8 cellular contexts compared by ENCODE assay signal in the genomic region with DNA sequence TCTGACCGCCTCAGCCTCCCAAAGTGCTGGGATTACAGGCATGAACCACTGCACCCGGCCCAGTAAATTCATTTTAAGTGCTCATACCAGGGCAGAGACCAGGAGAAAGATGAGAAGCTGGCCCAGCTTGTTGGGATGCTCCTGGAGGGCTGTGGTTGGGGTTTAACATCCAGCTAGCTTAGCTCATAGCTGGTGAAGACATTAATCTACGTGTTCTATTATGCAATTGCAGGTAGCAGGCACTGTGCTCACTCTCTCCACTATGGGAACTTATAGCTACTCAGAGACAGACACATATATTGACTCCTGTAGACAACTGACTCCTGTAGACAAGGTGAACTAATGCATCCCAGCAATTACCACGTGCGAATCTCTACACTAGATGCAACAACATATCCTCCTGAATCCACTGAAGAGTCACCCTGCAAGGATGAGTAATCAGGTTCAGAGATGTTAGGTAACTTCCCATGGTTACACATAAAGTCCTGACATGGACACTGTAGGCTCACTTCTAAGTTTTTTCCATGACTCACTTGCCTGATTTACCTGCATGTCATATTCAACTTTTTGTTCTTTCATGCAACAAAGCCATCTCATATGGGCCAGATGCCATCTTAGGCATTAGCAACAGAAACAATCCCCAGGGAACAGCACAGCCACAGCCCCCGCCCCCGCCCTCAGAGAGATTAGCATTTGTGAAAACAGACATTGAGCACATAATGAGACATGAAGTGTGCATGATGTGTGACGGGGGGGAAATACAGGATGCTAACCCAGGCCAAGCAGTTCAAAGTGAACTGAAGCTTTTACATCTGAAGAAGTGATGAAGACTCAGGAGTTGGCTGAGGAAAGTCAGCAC. TPM values are rescaled to one million over a fixed set of nuclear protein-coding genes. Genes with fewer than 3 reads are reported as not detected.
DNase-seq lines count a peak whose midpoint lies in the region; ATAC-seq and TF ChIP-seq lines count a peak whose summit lies in the region.

No MANE protein-coding gene starts in this region.

- peak; percentile 53 for DNase-seq in stimulated activated naive CD4-positive, alpha-beta T cell treated with Interleukin-2 at 50 U/mL for 16 hours (lab: John Stamatoyannopoulos, UW)
- DNase-seq in stimulated activated naive CD4-positive, alpha-beta T cell (lab: John Stamatoyannopoulos, UW): no peak
- peak; percentile 81 for DNase-seq in activated naive CD4-positive, alpha-beta T cell treated with anti-CD3 and anti-CD28 coated beads for 36 hours
- DNase-seq in stimulated activated CD4-positive, alpha-beta T cell treated with anti-CD3 and anti-CD28 coated beads, Interleukin-12 subunit alpha, Interleukin-12 subunit beta, amount 100 ng/mL, for 24 hours (ENCODE audit: low read depth in 2 of 2): peak; percentile 31 to 41
- DNase-seq in MM.1S (no peak), pons (ENCODE audit: low spot score) (no peak), NCI-H1417 treated with DMSO at 0.1 percent for 48 hours (lab: John Stamatoyannopoulos, UW) (no peak)

- no peak overlapping the region for H3K9ac ChIP-seq in MM.1S (ENCODE audit: low read length)

- peak; percentile 55 for ATAC-seq in HG03520 (IDR thresholded peaks at IDR 0.05; ENCODE audit: unreplicated experiment)

- peaks cover 4% of the 10 kb centered on the region; the same call in 1 of the 2 replicates for H3K36me3 ChIP-seq in MM.1S (replicated peaks; ENCODE audit: insufficient read depth, low read length)

- H3K27me3 ChIP-seq in MM.1S (replicated peaks; ENCODE audit: insufficient read depth, low read length): no peaks in the 10 kb centered on the region

- no peak for TF ChIP-seq CTCF in MM.1S (IDR thresholded peaks at IDR 0.05; ENCODE audit: low read length)

- no peaks in the 10 kb centered on the region for H4K20me1 ChIP-seq in MM.1S (ENCODE audit: insufficient read depth, low read length)

- H3K27ac ChIP-seq in MM.1S (ENCODE audit: low read length): no peak overlapping the region

- H3K27me3 Mint-ChIP-seq in activated naive CD4-positive, alpha-beta T cell treated with anti-CD3 and anti-CD28 coated beads for 36 hours (ENCODE audit: low read depth): peaks cover 3% of the 10 kb centered on the region

- intact Hi-C loops in activated naive CD4-positive, alpha-beta T cell treated with anti-CD3 and anti-CD28 coated beads for 36 hours (cut with micrococcal nuclease): loop anchor here (1.0 to 5.0 kb wide), 13 partner anchors 19 to 528 kb away; a partner anchor contains a TSS

- no peaks in the 10 kb centered on the region for H3K4me1 ChIP-seq in MM.1S (ENCODE audit: low read length)

- CTCF ChIA-PET in activated naive CD4-positive, alpha-beta T cell treated with anti-CD3 and anti-CD28 coated beads for 36 hours (lab: Charles Lee): interaction anchor here (0.6 to 0.7 kb wide), 3 partner anchors 25 to 489 kb away, joined by 3 to 5 read pairs (median 4); no protein-coding TSS in a partner anchor

- H3K4me3 Mint-ChIP-seq in activated naive CD4-positive, alpha-beta T cell treated with anti-CD3 and anti-CD28 coated beads for 36 hours: no peak overlapping the region

- no peaks in the 10 kb centered on the region for H3K79me2 ChIP-seq in MM.1S (ENCODE audit: low read length)

- H3K9me3 Mint-ChIP-seq in activated naive CD4-positive, alpha-beta T cell treated with anti-CD3 and anti-CD28 coated beads for 36 hours: no peaks in the 10 kb centered on the region

- no peaks in the 10 kb centered on the region for H3K9me2 ChIP-seq in MM.1S (replicated peaks; ENCODE audit: insufficient read depth, low read length)

- no peak overlapping the region for H3K4me2 ChIP-seq in MM.1S (ENCODE audit: low read depth, low read length)

- peaks cover 22% of the 10 kb centered on the region for H3K36me3 Mint-ChIP-seq in activated naive CD4-positive, alpha-beta T cell treated with anti-CD3 and anti-CD28 coated beads for 36 hours (ENCODE audit: low read depth)

- H3K27ac Mint-ChIP-seq in activated naive CD4-positive, alpha-beta T cell treated with anti-CD3 and anti-CD28 coated beads for 36 hours: peak overlapping the region; percentile 80

- no peaks in the 10 kb centered on the region for H3F3A ChIP-seq in MM.1S (ENCODE audit: insufficient read depth, low read length)

- H3K4me3 ChIP-seq in MM.1S (ENCODE audit: low read length): no peak overlapping the region

- H3K9me3 ChIP-seq in MM.1S (replicated peaks; ENCODE audit: insufficient read depth, low read length): no peaks in the 10 kb centered on the region

- peaks cover 30% of the 10 kb centered on the region for H3K4me1 Mint-ChIP-seq in activated naive CD4-positive, alpha-beta T cell treated with anti-CD3 and anti-CD28 coated beads for 36 hours (ENCODE audit: low read depth)

- H2AFZ ChIP-seq in MM.1S (ENCODE audit: low read length): no peak overlapping the region

RNA-seq across cellular contexts. Expression of a gene that starts 37.2 kb away (rescaled TPM):
- 10 to 100 TPM; 18.4 to 18.7 TPM for total RNA-seq in activated naive CD4-positive, alpha-beta T cell treated with anti-CD3 and anti-CD28 coated beads for 36 hours

Comparison
In these comparisons a context has a peak if more than half of its experiments do, and no peak if none do; other contexts are left out.
1. DNase-seq: peak in stimulated activated naive CD4-positive, alpha-beta T cell treated with Interleukin-2 at 50 U/mL for 16 hours (single experiment), activated naive CD4-positive, alpha-beta T cell treated with anti-CD3 and anti-CD28 coated beads for 36 hours (single experiment) and stimulated activated CD4-positive, alpha-beta T cell treated with anti-CD3 and anti-CD28 coated beads, Interleukin-12 subunit alpha, Interleukin-12 subunit beta, amount 100 ng/mL, for 24 hours (2 of 2); none in stimulated activated naive CD4-positive, alpha-beta T cell (0 of 6), MM.1S (single experiment), pons (single experiment) and NCI-H1417 treated with DMSO at 0.1 percent for 48 hours (single experiment).